In the genomic region with DNA sequence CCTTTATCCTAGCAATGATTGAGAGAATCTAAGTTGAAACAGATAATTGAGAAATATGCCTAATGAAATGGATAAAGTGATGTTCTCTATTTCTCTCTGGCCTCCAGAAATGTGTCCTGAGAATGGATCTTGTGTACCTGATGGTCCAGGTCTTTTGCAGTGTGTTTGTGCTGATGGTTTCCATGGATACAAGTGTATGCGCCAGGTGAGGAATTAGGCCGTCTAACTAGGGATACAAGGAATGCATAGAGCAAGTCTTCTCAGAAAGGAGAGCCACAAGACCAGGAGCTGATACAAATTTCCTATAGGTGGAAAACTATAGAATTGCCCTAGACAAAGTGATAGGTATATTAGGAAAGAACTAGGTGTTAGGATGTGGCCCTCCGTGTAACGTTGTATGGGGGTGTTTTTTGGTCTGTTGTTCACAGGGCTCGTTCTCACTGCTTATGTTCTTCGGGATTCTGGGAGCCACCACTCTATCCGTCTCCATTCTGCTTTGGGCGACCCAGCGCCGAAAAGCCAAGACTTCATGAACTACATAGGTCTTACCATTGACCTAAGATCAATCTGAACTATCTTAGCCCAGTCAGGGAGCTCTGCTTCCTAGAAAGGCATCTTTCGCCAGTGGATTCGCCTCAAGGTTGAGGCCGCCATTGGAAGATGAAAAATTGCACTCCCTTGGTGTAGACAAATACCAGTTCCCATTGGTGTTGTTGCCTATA, we compare ENCODE assay signal across 8 cellular contexts. TPM values are rescaled to one million over a fixed set of nuclear protein-coding genes. Genes with fewer than 3 reads are reported as not detected.
A peak's percentile ranks its signal among the peaks of the same experiment; 100 is the strongest.
DNase-seq lines count a peak whose midpoint lies in the region; ATAC-seq, FAIRE-seq and TF ChIP-seq lines count a peak whose summit lies in the region.

No MANE protein-coding gene starts in this region.

- H3K4me3 ChIP-seq in MG63 (peak overlapping the region; percentile 81), ectodermal cell (ENCODE audit: insufficient read depth, low read depth, low read length) (no peak overlapping the region), neuronal stem cell (ENCODE audit: low read length in 2 of 2) (no peak overlapping the region)

- no peaks in the 10 kb centered on the region for H3K9me3 Mint-ChIP-seq in CD4-positive, alpha-beta T cell

- no peak overlapping the region for H4K8ac ChIP-seq in neuronal stem cell (ENCODE audit: low read depth, low read length)

- DNase-seq in CD4-positive, alpha-beta T cell: no peak
- no peak for DNase-seq in MG63
- no peak for DNase-seq in neuronal stem cell (ENCODE audit: low spot score)
- no peak for DNase-seq in RCC 7860 (ENCODE audit: low spot score)
- no peak for DNase-seq in NCI-H1694 treated with DMSO at 0.1 percent for 48 hours (lab: John Stamatoyannopoulos, UW)

- H3K4me3 Mint-ChIP-seq in CD4-positive, alpha-beta T cell: peak overlapping the region; percentile 98

- no peak overlapping the region for H3K18ac ChIP-seq in neuronal stem cell (ENCODE audit: low read length)

- CTCF ChIA-PET in CD4-positive, alpha-beta T cell (lab: Charles Lee): interaction anchor here (0.6 to 1.6 kb wide), 3 partner anchors 25 to 111 kb away, joined by 3 read pairs; no protein-coding TSS in a partner anchor

- H2BK15ac ChIP-seq in neuronal stem cell (ENCODE audit: low read length): no peak overlapping the region

- H2BK120ac ChIP-seq in neuronal stem cell (ENCODE audit: low read depth, low read length): no peak overlapping the region

- H3K14ac ChIP-seq in neuronal stem cell (ENCODE audit: low read length): no peak overlapping the region

- H2AFZ ChIP-seq in neuronal stem cell (ENCODE audit: low read length): peak overlapping the region; percentile 9

- H2BK5ac ChIP-seq in neuronal stem cell (ENCODE audit: low read length): no peak overlapping the region

- no peak overlapping the region for H3K9ac ChIP-seq in neuronal stem cell (ENCODE audit: low read depth, low read length, poor library complexity)

- H3K9me3 ChIP-seq in CD4-positive, alpha-beta T cell (ENCODE audit: control insufficient read depth, low read length): no peaks in the 10 kb centered on the region
- H3K9me3 ChIP-seq in MG63 (no peaks in the 10 kb centered on the region), ectodermal cell (ENCODE audit: control insufficient read depth, low read length) (no peaks in the 10 kb centered on the region), neuronal stem cell (replicated peaks in 1 of 2; ENCODE audit: control insufficient read depth in 2 of 2, insufficient read depth in 1 of 2, low read depth in 1 of 2, low read length in 2 of 2) (no peaks in the 10 kb centered on the region)

- H3K27ac ChIP-seq in CD4-positive, alpha-beta T cell (ENCODE audit: low read depth, low read length): peak overlapping the region; percentile 67
- H3K27ac ChIP-seq in ectodermal cell (ENCODE audit: insufficient read depth, low read depth, low read length, poor library complexity, severe bottlenecking): peak overlapping the region; percentile 61
- H3K27ac ChIP-seq in neuronal stem cell (replicated peaks; ENCODE audit: low read length): no peak overlapping the region

- peak overlapping the region; percentile 11 for H3K4me2 ChIP-seq in neuronal stem cell (ENCODE audit: insufficient read depth, low read length, poor library complexity, severe bottlenecking)

- no peak for TF ChIP-seq CTCF in CD4-positive, alpha-beta T cell (IDR thresholded peaks at IDR 0.05)

- H3K23ac ChIP-seq in neuronal stem cell (ENCODE audit: low read depth, low read length, poor library complexity): no peak overlapping the region

- H3K27me3 Mint-ChIP-seq in CD4-positive, alpha-beta T cell: no peaks in the 10 kb centered on the region

- H3K27me3 ChIP-seq in CD4-positive, alpha-beta T cell (ENCODE audit: control insufficient read depth, insufficient read depth, low read length): no peaks in the 10 kb centered on the region
- H3K27me3 ChIP-seq in MG63: no peaks in the 10 kb centered on the region
- H3K27me3 ChIP-seq in ectodermal cell (ENCODE audit: control insufficient read depth, insufficient read depth, low read length, poor library complexity, severe bottlenecking): no peaks in the 10 kb centered on the region
- H3K27me3 ChIP-seq in neuronal stem cell (ENCODE audit: control insufficient read depth in 3 of 3, insufficient read depth in 3 of 3, low read depth in 1 of 3, low read length in 3 of 3): no peaks in the 10 kb centered on the region

- H3K27ac Mint-ChIP-seq in CD4-positive, alpha-beta T cell: peak overlapping the region; percentile 93

- WGBS in ectodermal cell, 2 experiments: 93 to 94% methylated on average over 13 of the region's 13 CpGs
- no CpG with 5 or more reads among the region's 13 CpGs for WGBS in neuronal stem cell (ENCODE audit: extremely low coverage in 2 of 2, insufficient read length in 2 of 2, insufficient replicate concordance in 1 of 2), 2 donors

- H3K36me3 ChIP-seq in MG63 (peaks cover 61% of the 10 kb centered on the region), ectodermal cell (ENCODE audit: control insufficient read depth, insufficient read depth, low read length) (peaks cover 12% of the 10 kb centered on the region), neuronal stem cell (replicated peaks in 1 of 2; ENCODE audit: control insufficient read depth in 2 of 2, insufficient read depth in 2 of 2, low read length in 2 of 2) (peaks cover 18 to 74% of the 10 kb centered on the region in 2 donors)

- peaks cover 47% of the 10 kb centered on the region for H3K4me1 Mint-ChIP-seq in CD4-positive, alpha-beta T cell (ENCODE audit: low read depth)

- FAIRE-seq in RCC 7860 (lab: Jason Lieb, UNC): no peak

- H3K79me1 ChIP-seq in neuronal stem cell (ENCODE audit: low read depth, low read length): no peaks in the 10 kb centered on the region

- H3K36me3 Mint-ChIP-seq in CD4-positive, alpha-beta T cell (ENCODE audit: low read depth): peaks cover 63% of the 10 kb centered on the region

- ATAC-seq in CD4-positive, alpha-beta T cell (ENCODE audit: poor library complexity): no peak
- ATAC-seq in GM18861 (IDR thresholded peaks at IDR 0.05; ENCODE audit: unreplicated experiment) (no peak), HG02840 (IDR thresholded peaks at IDR 0.05; ENCODE audit: low FRiP score, unreplicated experiment) (no peak)

- H2AK5ac ChIP-seq in neuronal stem cell (ENCODE audit: low read depth, low read length): no peak overlapping the region

- POLR2A ChIA-PET in CD4-positive, alpha-beta T cell (lab: Charles Lee): no interaction called here

- intact Hi-C loops in CD4-positive, alpha-beta T cell (cut with DNase I, micrococcal nuclease): loop anchor here (1.0 to 10.0 kb wide), 10 partner anchors 48 to 1342 kb away; partner anchors contain the start of genes ASXL2 (in 1 of the 2), CENPA (in 1 of the 2), FOSL2 (in 1 of the 2) and KHK (in 1 of the 2)

- H3K4me1 ChIP-seq in ectodermal cell (ENCODE audit: control insufficient read depth, insufficient read depth, low read length): peaks cover 13% of the 10 kb centered on the region
- H3K4me1 ChIP-seq in neuronal stem cell (ENCODE audit: control insufficient read depth in 2 of 2, insufficient read depth in 1 of 2, low read depth in 1 of 2, low read length in 2 of 2): peaks cover 8 to 10% of the 10 kb centered on the region in 2 donors

- no peak overlapping the region for H3K4ac ChIP-seq in neuronal stem cell (ENCODE audit: low read length)

- no peak overlapping the region for H4K91ac ChIP-seq in neuronal stem cell (ENCODE audit: low read depth, low read length, poor library complexity)

- no peak overlapping the region for H2BK12ac ChIP-seq in neuronal stem cell (ENCODE audit: low read length)

RNA-seq across cellular contexts. Expression of gene CAD, which starts 0.6 kb away (rescaled TPM):
- 10 to 100 TPM; 20.0 to 20.3 TPM for total RNA-seq in CD4-positive, alpha-beta T cell
- total RNA-seq in MG63 (2014; rRNA removed; shearing (Covaris generic); ENCODE audit: low replicate concordance): 18.7 and 38.9 TPM in 2 replicates
- 74.3 TPM for polyA plus RNA-seq in ectodermal cell (2013, experiment 1 of 4)
- 86.4 TPM for polyA plus RNA-seq in ectodermal cell (2013, experiment 2 of 4)
- polyA plus RNA-seq in ectodermal cell (2013, experiment 3 of 4): 70.0 TPM
- 64.0 TPM for polyA plus RNA-seq in ectodermal cell (2013, experiment 4 of 4)
- polyA plus RNA-seq in neuronal stem cell (2013, experiment 1 of 2): 16.3 TPM
- polyA plus RNA-seq in neuronal stem cell (2013, experiment 2 of 2): 16.0 TPM

RNA-seq across cellular contexts. Expression of gene SLC5A6, which starts 4.5 kb away (rescaled TPM):
- total RNA-seq in CD4-positive, alpha-beta T cell: 100 to 1,000 TPM; 196 to 207 TPM
- 6.2 and 15.1 TPM in 2 replicates for total RNA-seq in MG63 (2014; rRNA removed; shearing (Covaris generic); ENCODE audit: low replicate concordance)
- 89.4 TPM for polyA plus RNA-seq in ectodermal cell (2013, experiment 1 of 4)
- polyA plus RNA-seq in ectodermal cell (2013, experiment 2 of 4): 91.8 TPM
- polyA plus RNA-seq in ectodermal cell (2013, experiment 3 of 4): 58.2 TPM
- polyA plus RNA-seq in ectodermal cell (2013, experiment 4 of 4): 62.7 TPM
- polyA plus RNA-seq in neuronal stem cell (2013, experiment 1 of 2): 29.5 TPM
- 28.8 TPM for polyA plus RNA-seq in neuronal stem cell (2013, experiment 2 of 2)

RNA-seq across cellular contexts. Expression of gene ATRAID, which starts 4.7 kb away (rescaled TPM):
- 10 to 100 TPM; 79.1 to 82.5 TPM for total RNA-seq in CD4-positive, alpha-beta T cell
- 186 and 199 TPM in 2 replicates for total RNA-seq in MG63 (2014; rRNA removed; shearing (Covaris generic); ENCODE audit: low replicate concordance)
- 164 TPM for polyA plus RNA-seq in ectodermal cell (2013, experiment 1 of 4)
- polyA plus RNA-seq in ectodermal cell (2013, experiment 2 of 4): 175 TPM
- polyA plus RNA-seq in ectodermal cell (2013, experiment 3 of 4): 172 TPM
- 188 TPM for polyA plus RNA-seq in ectodermal cell (2013, experiment 4 of 4)
- 159 TPM for polyA plus RNA-seq in neuronal stem cell (2013, experiment 1 of 2)
- 154 TPM for polyA plus RNA-seq in neuronal stem cell (2013, experiment 2 of 2)

RNA-seq across cellular contexts. Expression of gene SLC30A3, which starts 46.3 kb away (rescaled TPM):
- total RNA-seq in CD4-positive, alpha-beta T cell: not detected
- total RNA-seq in MG63 (2014; rRNA removed; shearing (Covaris generic); ENCODE audit: low replicate concordance): not detected in 2 replicates
- polyA plus RNA-seq in ectodermal cell (2013, experiment 1 of 4): 0.74 TPM
- polyA plus RNA-seq in ectodermal cell (2013, experiment 2 of 4): 0.46 TPM
- 0.43 TPM for polyA plus RNA-seq in ectodermal cell (2013, experiment 3 of 4)
- 0.69 TPM for polyA plus RNA-seq in ectodermal cell (2013, experiment 4 of 4)
- 1.2 TPM for polyA plus RNA-seq in neuronal stem cell (2013, experiment 1 of 2)
- polyA plus RNA-seq in neuronal stem cell (2013, experiment 2 of 2): 1.3 TPM

RNA-seq across cellular contexts. Expression of gene DNAJC5G, which starts 58.7 kb away (rescaled TPM):
- not detected for total RNA-seq in CD4-positive, alpha-beta T cell
- not detected in 2 replicates for total RNA-seq in MG63 (2014; rRNA removed; shearing (Covaris generic); ENCODE audit: low replicate concordance)
- not detected for polyA plus RNA-seq in ectodermal cell (2013, experiment 1 of 4)
- polyA plus RNA-seq in ectodermal cell (2013, experiment 2 of 4): 0.44 TPM
- not detected for polyA plus RNA-seq in ectodermal cell (2013, experiment 3 of 4)
- polyA plus RNA-seq in ectodermal cell (2013, experiment 4 of 4): not detected
- 0.04 TPM for polyA plus RNA-seq in neuronal stem cell (2013, experiment 1 of 2)
- not detected for polyA plus RNA-seq in neuronal stem cell (2013, experiment 2 of 2)

Comparison
In these comparisons a context has a peak if more than half of its experiments do, and no peak if none do; other contexts are left out.
1. RNA of gene SLC5A6, which starts 4.5 kb away (total RNA-seq): 196 to 207 TPM in CD4-positive, alpha-beta T cell; 6.2 to 15.1 TPM in MG63; every median in the first group is over 10 times any median in the second.